ENCODE assay signal across 9 cellular contexts in the genomic region with DNA sequence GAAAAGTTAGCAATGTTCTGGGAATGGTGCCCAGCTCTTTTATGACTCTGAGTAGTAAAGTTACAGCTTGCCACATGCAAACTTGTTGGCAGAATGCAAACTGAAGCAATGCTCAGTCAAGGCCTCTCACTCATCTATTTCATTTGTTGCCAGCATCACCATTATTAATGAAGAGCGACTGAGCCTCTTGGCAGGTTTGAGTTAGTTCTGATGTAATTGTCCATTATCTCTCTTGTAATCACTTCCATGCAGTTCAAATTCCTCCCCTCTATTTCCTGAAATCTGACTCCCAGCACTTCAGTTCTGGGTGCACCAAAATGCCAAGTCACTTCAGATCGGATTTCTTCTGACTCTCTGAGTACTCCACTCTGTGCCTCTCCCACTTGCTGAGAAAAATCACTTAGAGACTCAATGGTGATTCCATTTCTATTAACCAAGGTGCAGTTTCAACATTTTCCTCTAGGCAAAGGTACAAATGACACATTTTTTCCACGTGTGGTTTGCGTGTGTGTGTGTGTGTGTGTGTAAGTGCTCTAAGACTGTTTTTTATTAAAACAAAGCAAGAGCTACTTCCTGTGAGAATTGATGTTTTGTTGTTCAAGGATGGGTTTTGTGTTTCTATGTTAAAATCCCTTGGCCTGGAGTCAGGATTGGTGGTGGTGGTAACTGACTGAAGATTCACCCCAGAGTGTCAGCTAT.
DNase-seq lines count a peak whose midpoint lies in the region; ATAC-seq, FAIRE-seq and TF ChIP-seq lines count a peak whose summit lies in the region.
"Had no signal": no experiment of that assay in that cellular context is flagged by ENCODE, and none has a peak within 500 bp of the region (broad histone marks: within the 10 kb centered on the region; RNA-seq: fewer than 3 reads in every experiment).

No MANE protein-coding gene starts in this region.

- no peaks in the 10 kb centered on the region for H3K4me1 ChIP-seq in neural progenitor cell
- H3K4me1 ChIP-seq in transverse colon, result peaks cover 0 to 6% (median 3%) of the 10 kb centered on the region in 4 donors

- no peaks in the 10 kb centered on the region for H3K9me3 Mint-ChIP-seq in neural progenitor cell
- H3K9me3 Mint-ChIP-seq: neural crest cell had no signal

- intact Hi-C loops in transverse colon (cut with DNase I; ENCODE audit: low total_unique reads), result no loop called here

- peak overlapping the region; percentile 25 for H3K27ac Mint-ChIP-seq in neural progenitor cell

- H3K4me3 ChIP-seq in neural progenitor cell, result no peak overlapping the region
- H3K4me3 ChIP-seq in transverse colon, result no peak overlapping the region

- WGBS in transverse colon (ENCODE audit: low coverage in 1 of 2), 2 donors, result 21 to 22% methylated on average over 3 to 4 of the region's 4 CpGs

- H3K4me2 ChIP-seq in neural progenitor cell, result no peak overlapping the region

- no peak overlapping the region for H3K4me3 Mint-ChIP-seq in neural progenitor cell
- H3K4me3 Mint-ChIP-seq: neural crest cell had no signal

- TF ChIP-seq EP300 in transverse colon (IDR thresholded peaks at IDR 0.05; ENCODE audit: low read depth), result no peak

- no peaks in the 10 kb centered on the region for H3F3A ChIP-seq in neural progenitor cell (ENCODE audit: low read depth)

- no peaks in the 10 kb centered on the region for H4K20me1 ChIP-seq in neural progenitor cell (ENCODE audit: low read depth)

- TF ChIP-seq CTCF in neural progenitor cell (IDR thresholded peaks at IDR 0.05) (no peak), transverse colon (IDR thresholded peaks at IDR 0.05) (no peak)

- no peaks in the 10 kb centered on the region for H3K79me2 ChIP-seq in neural progenitor cell (ENCODE audit: low read depth)

- H3K9me3 ChIP-seq in neural progenitor cell (ENCODE audit: low read depth) (no peaks in the 10 kb centered on the region), transverse colon (no peaks in the 10 kb centered on the region)

- H3K36me3 Mint-ChIP-seq in neural progenitor cell, result no peaks in the 10 kb centered on the region

- ATAC-seq in HG03108 (IDR thresholded peaks at IDR 0.05; ENCODE audit: unreplicated experiment) (no peak), GM21381 (IDR thresholded peaks at IDR 0.05; ENCODE audit: unreplicated experiment) (no peak)

- TF ChIP-seq POLR2A in transverse colon (IDR thresholded peaks at IDR 0.05), result no peak

- no peak for FAIRE-seq in GM19239 (lab: Jason Lieb, UNC)

- H3K4me1 Mint-ChIP-seq in neural progenitor cell, result peaks cover 9% of the 10 kb centered on the region

- in situ Hi-C loops in transverse colon (cut with MboI; ENCODE audit: low pct_ligation_motif_present in 1 of 4, low pct_unique_long_range_greater_than_20kb in 1 of 4, low sequenced_read_pairs in 3 of 4), result no loop called here

- peak overlapping the region; percentile 21 for H2AFZ ChIP-seq in neural progenitor cell (replicated peaks)

- H3K27me3 ChIP-seq in neural progenitor cell (no peaks in the 10 kb centered on the region), transverse colon (no peaks in the 10 kb centered on the region)

- no peak overlapping the region for H3K9ac ChIP-seq in neural progenitor cell

- no peaks in the 10 kb centered on the region for H3K27me3 Mint-ChIP-seq in neural progenitor cell (ENCODE audit: insufficient read depth, low read depth)

- DNase-seq in DMS53 (lab: John Stamatoyannopoulos, UW), result peak; percentile 76
- peak; percentile 41 for DNase-seq in NCI-H2107 treated with DMSO at 0.1 percent for 48 hours (lab: John Stamatoyannopoulos, UW; ENCODE audit: unreplicated experiment)
- DNase-seq in dedifferentiated amniotic fluid mesenchymal stem cell (ENCODE audit: extremely low spot score), result peak; percentile 97
- DNase-seq in neural progenitor cell (ENCODE audit: low spot score), result peak; percentile 7
- DNase-seq in GM19239 (ENCODE audit: insufficient read length, low spot score), result no peak
- no peak for DNase-seq in transverse colon

- H3K36me3 ChIP-seq in neural progenitor cell (no peaks in the 10 kb centered on the region), transverse colon (no peaks in the 10 kb centered on the region)

- no peak overlapping the region for H3K27ac ChIP-seq in neural progenitor cell
- H3K27ac ChIP-seq in transverse colon, result peak overlapping the region in 2 of 4 donors; percentile 28 to 31

Comparison
In these comparisons a context has a peak if more than half of its experiments do, and no peak if none do; other contexts are left out.
1. DNase-seq: peak in DMS53 (single experiment), NCI-H2107 treated with DMSO at 0.1 percent for 48 hours (single experiment), dedifferentiated amniotic fluid mesenchymal stem cell (single experiment) and neural progenitor cell (single experiment); none in GM19239 (single experiment) and transverse colon (single experiment).